ENCODE assay signal across 1 cellular context in genomic region chr6:15352229-15352628, GRCh38.
TF ChIP-seq lines count a peak whose summit lies in the region.

No MANE protein-coding gene starts in this region.

TF ChIP-seq in GM23338, 12 proteins besides CTCF, POLR2A, EP300 and RAD21:
- TF ChIP-seq, protein P1, sequence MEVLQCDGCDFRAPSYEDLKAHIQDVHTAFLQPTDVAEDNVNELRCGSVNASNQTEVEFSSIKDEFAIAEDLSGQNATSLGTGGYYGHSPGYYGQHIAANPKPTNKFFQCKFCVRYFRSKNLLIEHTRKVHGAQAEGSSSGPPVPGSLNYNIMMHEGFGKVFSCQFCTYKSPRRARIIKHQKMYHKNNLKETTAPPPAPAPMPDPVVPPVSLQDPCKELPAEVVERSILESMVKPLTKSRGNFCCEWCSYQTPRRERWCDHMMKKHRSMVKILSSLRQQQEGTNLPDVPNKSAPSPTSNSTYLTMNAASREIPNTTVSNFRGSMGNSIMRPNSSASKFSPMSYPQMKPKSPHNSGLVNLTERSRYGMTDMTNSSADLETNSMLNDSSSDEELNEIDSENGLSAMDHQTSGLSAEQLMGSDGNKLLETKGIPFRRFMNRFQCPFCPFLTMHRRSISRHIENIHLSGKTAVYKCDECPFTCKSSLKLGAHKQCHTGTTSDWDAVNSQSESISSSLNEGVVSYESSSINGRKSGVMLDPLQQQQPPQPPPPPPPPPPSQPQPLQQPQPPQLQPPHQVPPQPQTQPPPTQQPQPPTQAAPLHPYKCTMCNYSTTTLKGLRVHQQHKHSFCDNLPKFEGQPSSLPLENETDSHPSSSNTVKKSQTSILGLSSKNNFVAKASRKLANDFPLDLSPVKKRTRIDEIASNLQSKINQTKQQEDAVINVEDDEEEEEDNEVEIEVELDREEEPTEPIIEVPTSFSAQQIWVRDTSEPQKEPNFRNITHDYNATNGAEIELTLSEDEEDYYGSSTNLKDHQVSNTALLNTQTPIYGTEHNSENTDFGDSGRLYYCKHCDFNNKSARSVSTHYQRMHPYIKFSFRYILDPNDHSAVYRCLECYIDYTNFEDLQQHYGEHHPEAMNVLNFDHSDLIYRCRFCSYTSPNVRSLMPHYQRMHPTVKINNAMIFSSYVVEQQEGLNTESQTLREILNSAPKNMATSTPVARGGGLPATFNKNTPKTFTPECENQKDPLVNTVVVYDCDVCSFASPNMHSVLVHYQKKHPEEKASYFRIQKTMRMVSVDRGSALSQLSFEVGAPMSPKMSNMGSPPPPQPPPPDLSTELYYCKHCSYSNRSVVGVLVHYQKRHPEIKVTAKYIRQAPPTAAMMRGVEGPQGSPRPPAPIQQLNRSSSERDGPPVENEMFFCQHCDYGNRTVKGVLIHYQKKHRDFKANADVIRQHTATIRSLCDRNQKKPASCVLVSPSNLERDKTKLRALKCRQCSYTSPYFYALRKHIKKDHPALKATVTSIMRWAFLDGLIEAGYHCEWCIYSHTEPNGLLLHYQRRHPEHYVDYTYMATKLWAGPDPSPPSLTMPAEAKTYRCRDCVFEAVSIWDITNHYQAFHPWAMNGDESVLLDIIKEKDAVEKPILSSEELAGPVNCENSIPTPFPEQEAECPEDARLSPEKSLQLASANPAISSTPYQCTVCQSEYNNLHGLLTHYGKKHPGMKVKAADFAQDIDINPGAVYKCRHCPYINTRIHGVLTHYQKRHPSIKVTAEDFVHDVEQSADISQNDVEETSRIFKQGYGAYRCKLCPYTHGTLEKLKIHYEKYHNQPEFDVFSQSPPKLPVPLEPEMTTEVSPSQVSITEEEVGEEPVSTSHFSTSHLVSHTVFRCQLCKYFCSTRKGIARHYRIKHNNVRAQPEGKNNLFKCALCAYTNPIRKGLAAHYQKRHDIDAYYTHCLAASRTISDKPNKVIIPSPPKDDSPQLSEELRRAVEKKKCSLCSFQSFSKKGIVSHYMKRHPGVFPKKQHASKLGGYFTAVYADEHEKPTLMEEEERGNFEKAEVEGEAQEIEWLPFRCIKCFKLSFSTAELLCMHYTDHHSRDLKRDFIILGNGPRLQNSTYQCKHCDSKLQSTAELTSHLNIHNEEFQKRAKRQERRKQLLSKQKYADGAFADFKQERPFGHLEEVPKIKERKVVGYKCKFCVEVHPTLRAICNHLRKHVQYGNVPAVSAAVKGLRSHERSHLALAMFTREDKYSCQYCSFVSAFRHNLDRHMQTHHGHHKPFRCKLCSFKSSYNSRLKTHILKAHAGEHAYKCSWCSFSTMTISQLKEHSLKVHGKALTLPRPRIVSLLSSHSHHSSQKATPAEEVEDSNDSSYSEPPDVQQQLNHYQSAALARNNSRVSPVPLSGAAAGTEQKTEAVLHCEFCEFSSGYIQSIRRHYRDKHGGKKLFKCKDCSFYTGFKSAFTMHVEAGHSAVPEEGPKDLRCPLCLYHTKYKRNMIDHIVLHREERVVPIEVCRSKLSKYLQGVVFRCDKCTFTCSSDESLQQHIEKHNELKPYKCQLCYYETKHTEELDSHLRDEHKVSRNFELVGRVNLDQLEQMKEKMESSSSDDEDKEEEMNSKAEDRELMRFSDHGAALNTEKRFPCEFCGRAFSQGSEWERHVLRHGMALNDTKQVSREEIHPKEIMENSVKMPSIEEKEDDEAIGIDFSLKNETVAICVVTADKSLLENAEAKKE (CRISPR knock-in tag; IDR thresholded peaks at IDR 0.05): no peak
- no peak for TF ChIP-seq REST (IDR thresholded peaks at IDR 0.05; ENCODE audit: unreplicated experiment)
- TF ChIP-seq EZH2phosphoT487 (IDR thresholded peaks at IDR 0.05; ENCODE audit: unreplicated experiment): no peak
- TF ChIP-seq ZNF331 (CRISPR knock-in tag; IDR thresholded peaks at IDR 0.05; ENCODE audit: low read depth): no peak
- TF ChIP-seq STAT1 (IDR thresholded peaks at IDR 0.05; ENCODE audit: unreplicated experiment): no peak
- no peak for TF ChIP-seq JUNB (IDR thresholded peaks at IDR 0.05; ENCODE audit: unreplicated experiment)
- TF ChIP-seq ETS1 (IDR thresholded peaks at IDR 0.05): no peak
- no peak for TF ChIP-seq POLR2AphosphoS5 (IDR thresholded peaks at IDR 0.05; ENCODE audit: low read depth)
- TF ChIP-seq ZNF114 (CRISPR knock-in tag; IDR thresholded peaks at IDR 0.05): no peak
- no peak for TF ChIP-seq NANOG (IDR thresholded peaks at IDR 0.05; ENCODE audit: borderline replicate concordance)
- TF ChIP-seq CREB1 (CRISPR knock-in tag; IDR thresholded peaks at IDR 0.05; ENCODE audit: low read depth): no peak
- TF ChIP-seq EZH2 (IDR thresholded peaks at IDR 0.05; ENCODE audit: low read depth, unreplicated experiment): no peak
TF ChIP-seq in GM23338: peak in this region for 0.
